In the genomic region with DNA sequence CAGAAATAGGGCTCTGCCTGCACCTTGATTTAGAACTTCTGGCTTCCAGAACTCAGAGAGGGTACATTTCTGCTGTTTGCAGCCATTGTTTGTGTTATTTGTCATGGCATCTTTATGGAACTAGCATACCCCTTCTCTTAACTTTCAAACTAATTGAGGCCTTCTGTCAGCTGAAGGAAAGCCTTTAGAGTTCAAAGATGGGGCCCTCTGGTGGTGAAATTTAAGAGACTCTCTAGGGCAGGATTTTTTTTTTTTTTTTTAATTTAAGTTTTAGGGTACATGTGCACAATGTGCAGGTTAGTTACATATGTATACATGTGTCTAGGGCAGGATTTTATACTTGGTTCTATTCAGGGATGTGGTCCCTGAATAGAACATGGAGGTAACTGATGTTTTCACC, we compare ENCODE assay signal across 8 cellular contexts.
A peak's percentile ranks its signal among the peaks of the same experiment; 100 is the strongest.
DNase-seq lines count a peak whose midpoint lies in the region; ATAC-seq and TF ChIP-seq lines count a peak whose summit lies in the region.

No MANE protein-coding gene starts in this region.

- POLR2A ChIA-PET in Caco-2 (lab: Charles Lee), result no interaction called here

- CTCF ChIA-PET in Caco-2 (lab: Charles Lee), result interaction anchor here (0.7 to 1.7 kb wide), 3 partner anchors 162 to 392 kb away, joined by 3 read pairs; no protein-coding TSS in a partner anchor

- H3K36me3 Mint-ChIP-seq in Caco-2 (ENCODE audit: insufficient read depth, unreplicated experiment), result no peaks in the 10 kb centered on the region
- H3K36me3 Mint-ChIP-seq in activated T-cell treated with anti-CD3 and anti-CD28 coated beads, Interleukin-2, amount 50 U/mL, for 24 hours (ENCODE audit: low read depth), result no peaks in the 10 kb centered on the region

- H3K27ac Mint-ChIP-seq in Caco-2 (ENCODE audit: unreplicated experiment), result no peak overlapping the region
- no peak overlapping the region for H3K27ac Mint-ChIP-seq in activated T-cell treated with anti-CD3 and anti-CD28 coated beads, Interleukin-2, amount 50 U/mL, for 24 hours

- ATAC-seq in GM19395 (IDR thresholded peaks at IDR 0.05; ENCODE audit: unreplicated experiment), result peak; percentile 79
- no peak for ATAC-seq in HG03108 (IDR thresholded peaks at IDR 0.05; ENCODE audit: unreplicated experiment)
- no peak for ATAC-seq in GM21423 (IDR thresholded peaks at IDR 0.05; ENCODE audit: unreplicated experiment)

- no peaks in the 10 kb centered on the region for H3K36me3 ChIP-seq in Caco-2 (ENCODE audit: control insufficient read depth, insufficient read depth, low read length)
- no peaks in the 10 kb centered on the region for H3K36me3 ChIP-seq in effector memory CD4-positive, alpha-beta T cell (ENCODE audit: control insufficient read depth, insufficient read depth, low read length)

- peak in 1 of 2 experiments; percentile 14 for DNase-seq in Caco-2
- DNase-seq in NCI-H748 (lab: John Stamatoyannopoulos, UW; ENCODE audit: unreplicated experiment), result peak; percentile 55
- DNase-seq in foreskin melanocyte, result peak; percentile 3
- no peak for DNase-seq in effector memory CD4-positive, alpha-beta T cell
- no peak for DNase-seq in activated T-cell treated with anti-CD3 and anti-CD28 coated beads, Interleukin-2, amount 50 U/mL, for 24 hours

- H3K9me3 ChIP-seq in Caco-2, result no peaks in the 10 kb centered on the region
- H3K9me3 ChIP-seq in effector memory CD4-positive, alpha-beta T cell (ENCODE audit: control insufficient read depth, low read length), result no peaks in the 10 kb centered on the region

- H3K27me3 Mint-ChIP-seq in Caco-2 (ENCODE audit: insufficient read depth, unreplicated experiment), result no peaks in the 10 kb centered on the region
- no peaks in the 10 kb centered on the region for H3K27me3 Mint-ChIP-seq in activated T-cell treated with anti-CD3 and anti-CD28 coated beads, Interleukin-2, amount 50 U/mL, for 24 hours

- BruUV-seq in Caco-2 (replicated peaks; lab: Mats Ljungman, UMichigan), result no TSS peak

- no peak overlapping the region for H3K4me3 ChIP-seq in Caco-2 (ENCODE audit: low read depth, low read length)
- no peak overlapping the region for H3K4me3 ChIP-seq in effector memory CD4-positive, alpha-beta T cell (ENCODE audit: insufficient read depth, low read depth, low read length, poor library complexity, severe bottlenecking)

- peaks cover 7% of the 10 kb centered on the region for H3K4me1 Mint-ChIP-seq in Caco-2 (ENCODE audit: low read depth, unreplicated experiment)
- H3K4me1 Mint-ChIP-seq in activated T-cell treated with anti-CD3 and anti-CD28 coated beads, Interleukin-2, amount 50 U/mL, for 24 hours (ENCODE audit: low read depth), result no peaks in the 10 kb centered on the region

- peak; percentile 19 to 24 for TF ChIP-seq CTCF in Caco-2 (IDR thresholded peaks at IDR 0.05; ENCODE audit: insufficient read depth in 1 of 2, low read depth in 1 of 2, low read length in 1 of 2, severe bottlenecking in 1 of 2, unreplicated experiment in 1 of 2)

- no peaks in the 10 kb centered on the region for H3K4me1 ChIP-seq in Caco-2
- no peaks in the 10 kb centered on the region for H3K4me1 ChIP-seq in effector memory CD4-positive, alpha-beta T cell (ENCODE audit: control insufficient read depth, insufficient read depth, low read length, poor library complexity, severe bottlenecking)

- intact Hi-C loops in Caco-2 (cut with micrococcal nuclease; ENCODE audit: unreplicated experiment), result loop anchor here (1.0 kb wide), 1 partner anchor 165 kb away; no protein-coding TSS in a partner anchor

- H3K27me3 ChIP-seq in Caco-2 (replicated peaks; ENCODE audit: control insufficient read depth, insufficient read depth, low read length), result no peaks in the 10 kb centered on the region
- no peaks in the 10 kb centered on the region for H3K27me3 ChIP-seq in effector memory CD4-positive, alpha-beta T cell (replicated peaks; ENCODE audit: control insufficient read depth, insufficient read depth, low read length, poor library complexity, severe bottlenecking)

- no peak overlapping the region for H3K4me3 Mint-ChIP-seq in Caco-2 (ENCODE audit: unreplicated experiment)
- no peak overlapping the region for H3K4me3 Mint-ChIP-seq in activated T-cell treated with anti-CD3 and anti-CD28 coated beads, Interleukin-2, amount 50 U/mL, for 24 hours

- H3K9me3 Mint-ChIP-seq in Caco-2 (ENCODE audit: unreplicated experiment), result no peaks in the 10 kb centered on the region
- peaks cover 7% of the 10 kb centered on the region for H3K9me3 Mint-ChIP-seq in activated T-cell treated with anti-CD3 and anti-CD28 coated beads, Interleukin-2, amount 50 U/mL, for 24 hours

- no peak overlapping the region for H3K27ac ChIP-seq in effector memory CD4-positive, alpha-beta T cell (ENCODE audit: insufficient read depth, low read length, poor library complexity, severe bottlenecking)

Comparison
In these comparisons a context has a peak if more than half of its experiments do, and no peak if none do; other contexts are left out.
1. DNase-seq: peak in NCI-H748 (single experiment) and foreskin melanocyte (single experiment); none in effector memory CD4-positive, alpha-beta T cell (0 of 3) and activated T-cell treated with anti-CD3 and anti-CD28 coated beads, Interleukin-2, amount 50 U/mL, for 24 hours (single experiment).